In genomic region chr6:151683381-151683780, GRCh38 we compare ENCODE assay signal across 19 cellular contexts.
"Had no signal": no experiment of that assay in that cellular context is flagged by ENCODE, and none has a peak within 500 bp of the region (broad histone marks: within the 10 kb centered on the region; RNA-seq: fewer than 3 reads in every experiment).

No MANE protein-coding gene starts in this region.

- H3K4me3 Mint-ChIP-seq: dendritic cell treated with granulocyte-macrophage colony-stimulating factor and Interleukin-4, amounts not matched to agents 40 ng/mL and 50 ng/mL, for 4 days; effector memory CD8-positive, alpha-beta T cell; naive thymus-derived CD4-positive, alpha-beta T cell had no signal

- H3K27me3 ChIP-seq: colonic mucosa, esophagus muscularis mucosa, gastrocnemius medialis, left lung had no signal

- H3K4me3 ChIP-seq: colonic mucosa, esophagus muscularis mucosa, gastrocnemius medialis, heart right ventricle, left lung, lower lobe of right lung had no signal

- H3K9me3 Mint-ChIP-seq: dendritic cell treated with granulocyte-macrophage colony-stimulating factor and Interleukin-4, amounts not matched to agents 40 ng/mL and 50 ng/mL, for 4 days; effector memory CD8-positive, alpha-beta T cell; naive thymus-derived CD4-positive, alpha-beta T cell had no signal

- H3K4me1 ChIP-seq: colonic mucosa had no signal

- H3K36me3 Mint-ChIP-seq: naive thymus-derived CD4-positive, alpha-beta T cell had no signal

- H3K36me3 ChIP-seq: colonic mucosa, esophagus muscularis mucosa, gastrocnemius medialis, heart right ventricle, left lung, lower lobe of right lung had no signal

- DNase-seq: colonic mucosa; cortex of kidney; effector CD8-positive, alpha-beta T cell; effector memory CD8-positive, alpha-beta T cell; foreskin melanocyte; gastrocnemius medialis; glutamatergic neuron; head of caudate nucleus; heart right ventricle; hippocampal formation; left cardiac atrium; left lung; left ventricle myocardium superior; lower lobe of right lung; mesenchymal stem cell; midbrain; naive thymus-derived CD4-positive, alpha-beta T cell had no signal

- H3K27ac ChIP-seq: colonic mucosa, esophagus muscularis mucosa, gastrocnemius medialis, heart right ventricle, left lung, lower lobe of right lung had no signal

- H3K9me3 ChIP-seq: colonic mucosa, esophagus muscularis mucosa, gastrocnemius medialis, heart right ventricle, left lung, lower lobe of right lung had no signal

- H3K27ac Mint-ChIP-seq: dendritic cell treated with granulocyte-macrophage colony-stimulating factor and Interleukin-4, amounts not matched to agents 40 ng/mL and 50 ng/mL, for 4 days; effector memory CD8-positive, alpha-beta T cell; naive thymus-derived CD4-positive, alpha-beta T cell had no signal
